Comparison of ENCODE assay signal across 1 cellular context in genomic region chr5:34916518-34916917, GRCh38.
TF ChIP-seq lines count a peak whose summit lies in the region.

No MANE protein-coding gene starts in this region.

TF ChIP-seq in WTC11, 78 proteins besides CTCF, POLR2A, EP300 and RAD21 (continued from another document):
- TF ChIP-seq ZNF532 (CRISPR knock-in tag; IDR thresholded peaks at IDR 0.05; ENCODE audit: borderline replicate concordance) = no peak
- TF ChIP-seq HMGA2 (CRISPR knock-in tag; IDR thresholded peaks at IDR 0.05) = no peak
- no peak for TF ChIP-seq ERG (CRISPR knock-in tag; IDR thresholded peaks at IDR 0.05)
- no peak for TF ChIP-seq JUN (CRISPR knock-in tag; IDR thresholded peaks at IDR 0.05)
